Comparison of ENCODE assay signal across 9 cellular contexts in the genomic region with DNA sequence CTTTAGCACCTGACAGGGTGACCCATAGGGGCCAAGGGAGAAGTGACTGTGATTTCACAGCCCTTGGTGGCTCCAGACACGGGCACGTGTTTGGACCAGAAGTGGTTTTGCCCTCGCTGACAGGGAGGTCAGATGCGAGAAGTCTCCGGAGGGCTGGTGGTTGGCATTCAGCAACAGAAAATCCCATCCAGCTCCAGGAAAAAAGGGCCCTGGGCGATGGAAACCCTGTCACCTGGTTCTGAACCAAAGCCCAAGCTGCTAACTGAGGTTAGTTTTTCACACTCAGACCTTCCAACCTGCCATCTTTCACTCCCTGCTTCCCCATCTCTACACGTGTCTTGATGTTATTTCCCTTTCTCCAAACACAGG.
A peak's percentile ranks its signal among the peaks of the same experiment; 100 is the strongest.
DNase-seq lines count a peak whose midpoint lies in the region; ATAC-seq and TF ChIP-seq lines count a peak whose summit lies in the region.
"Had no signal": no experiment of that assay in that cellular context is flagged by ENCODE, and none has a peak within 500 bp of the region (broad histone marks: within the 10 kb centered on the region; RNA-seq: fewer than 3 reads in every experiment).

No MANE protein-coding gene starts in this region.

- H3K27me3 ChIP-seq in upper lobe of left lung, result no peaks in the 10 kb centered on the region

- no peak for TF ChIP-seq POLR2A in upper lobe of left lung (IDR thresholded peaks at IDR 0.05)

- H3K9me3 ChIP-seq in T-helper 17 cell (ENCODE audit: control insufficient read depth, low read length, poor library complexity, severe bottlenecking) (no peaks in the 10 kb centered on the region), upper lobe of left lung (no peaks in the 10 kb centered on the region)

- H3K27ac Mint-ChIP-seq in activated CD4-positive, alpha-beta T cell treated with anti-CD3 and anti-CD28 coated beads for 36 hours, result no peak overlapping the region
- no peak overlapping the region for H3K27ac Mint-ChIP-seq in activated CD4-positive, alpha-beta T cell treated with anti-CD3 and anti-CD28 coated beads, Interleukin-2, amount 10 ng/mL, durations not matched to agents 24 days and 14 days
- no peak overlapping the region for H3K27ac Mint-ChIP-seq in T-helper 17 cell
- H3K27ac Mint-ChIP-seq: CD4-positive, alpha-beta memory T cell had no signal

- TF ChIP-seq CTCF in upper lobe of left lung (IDR thresholded peaks at IDR 0.05), result no peak

- peak; percentile 16 for ATAC-seq in activated CD4-positive, alpha-beta T cell treated with anti-CD3 and anti-CD28 coated beads for 36 hours
- ATAC-seq in T-helper 17 cell, result peak; percentile 6
- peak; percentile 5 for ATAC-seq in left lobe of liver
- ATAC-seq in upper lobe of left lung (ENCODE audit: low FRiP score in 2 of 2), result no peak
- ATAC-seq in activated T-cell treated with anti-CD3 and anti-CD28 coated beads, Interleukin-2, amount 50 U/mL, for 4 hours, result no peak

- CTCF ChIA-PET in activated CD4-positive, alpha-beta T cell treated with anti-CD3 and anti-CD28 coated beads for 36 hours (lab: Charles Lee), result interaction anchor here (0.8 kb wide), 1 partner anchor 74 kb away, joined by 6 read pairs; no protein-coding TSS in a partner anchor

- TF ChIP-seq EP300 in upper lobe of left lung (IDR thresholded peaks at IDR 0.05), result no peak

- peaks cover 16% of the 10 kb centered on the region for H3K27me3 Mint-ChIP-seq in activated CD4-positive, alpha-beta T cell treated with anti-CD3 and anti-CD28 coated beads for 36 hours
- peaks cover 6% of the 10 kb centered on the region for H3K27me3 Mint-ChIP-seq in activated CD4-positive, alpha-beta T cell treated with anti-CD3 and anti-CD28 coated beads, Interleukin-2, amount 10 ng/mL, durations not matched to agents 24 days and 14 days
- H3K27me3 Mint-ChIP-seq in T-helper 17 cell, result peaks cover 7% of the 10 kb centered on the region
- peaks cover 2% of the 10 kb centered on the region for H3K27me3 Mint-ChIP-seq in activated T-cell treated with anti-CD3 and anti-CD28 coated beads, Interleukin-2, amount 50 U/mL, for 4 hours (ENCODE audit: low read depth)

- H3K36me3 Mint-ChIP-seq in activated CD4-positive, alpha-beta T cell treated with anti-CD3 and anti-CD28 coated beads for 36 hours (ENCODE audit: low read depth), result no peaks in the 10 kb centered on the region
- H3K36me3 Mint-ChIP-seq in activated CD4-positive, alpha-beta T cell treated with anti-CD3 and anti-CD28 coated beads, Interleukin-2, amount 10 ng/mL, durations not matched to agents 24 days and 14 days (ENCODE audit: low read depth), result no peaks in the 10 kb centered on the region
- no peaks in the 10 kb centered on the region for H3K36me3 Mint-ChIP-seq in T-helper 17 cell (ENCODE audit: low read depth)
- no peaks in the 10 kb centered on the region for H3K36me3 Mint-ChIP-seq in activated T-cell treated with anti-CD3 and anti-CD28 coated beads, Interleukin-2, amount 50 U/mL, for 4 hours (ENCODE audit: insufficient read depth)
- H3K36me3 Mint-ChIP-seq: CD4-positive, alpha-beta memory T cell had no signal

- H3K9me3 Mint-ChIP-seq in activated CD4-positive, alpha-beta T cell treated with anti-CD3 and anti-CD28 coated beads for 36 hours (ENCODE audit: low read depth), result no peaks in the 10 kb centered on the region
- no peaks in the 10 kb centered on the region for H3K9me3 Mint-ChIP-seq in activated CD4-positive, alpha-beta T cell treated with anti-CD3 and anti-CD28 coated beads, Interleukin-2, amount 10 ng/mL, durations not matched to agents 24 days and 14 days
- no peaks in the 10 kb centered on the region for H3K9me3 Mint-ChIP-seq in activated T-cell treated with anti-CD3 and anti-CD28 coated beads, Interleukin-2, amount 50 U/mL, for 4 hours
- H3K9me3 Mint-ChIP-seq: CD4-positive, alpha-beta memory T cell had no signal

- intact Hi-C loops in activated CD4-positive, alpha-beta T cell treated with anti-CD3 and anti-CD28 coated beads for 36 hours (cut with DNase I, micrococcal nuclease), result no loop called here
- intact Hi-C loops in activated CD4-positive, alpha-beta T cell treated with anti-CD3 and anti-CD28 coated beads, Interleukin-2, amount 10 ng/mL, durations not matched to agents 24 days and 14 days (cut with micrococcal nuclease), result no loop called here

- peak overlapping the region in 3 of 4 donors; percentile 34 to 55 (median 43) for H3K4me3 ChIP-seq in upper lobe of left lung

- peak; percentile 5 for DNase-seq in activated CD4-positive, alpha-beta T cell treated with anti-CD3 and anti-CD28 coated beads for 36 hours
- no peak for DNase-seq in activated CD4-positive, alpha-beta T cell treated with anti-CD3 and anti-CD28 coated beads, Interleukin-2, amount 10 ng/mL, durations not matched to agents 24 days and 14 days
- DNase-seq in T-helper 17 cell, result no peak
- no peak for DNase-seq in left lobe of liver (ENCODE audit: low spot score)
- peak in 1 of 2 donors; percentile 63 for DNase-seq in upper lobe of left lung
- no peak for DNase-seq in activated T-cell treated with anti-CD3 and anti-CD28 coated beads, Interleukin-2, amount 50 U/mL, for 4 hours
- DNase-seq in DMS79 (lab: John Stamatoyannopoulos, UW), result no peak
- DNase-seq in NCI-H82 treated with DMSO at 0.1 percent for 48 hours (lab: John Stamatoyannopoulos, UW; ENCODE audit: unreplicated experiment), result no peak
- DNase-seq: CD4-positive, alpha-beta memory T cell had no signal

- 48 to 49% methylated on average over 7 of the region's 7 CpGs for WGBS in upper lobe of left lung, 2 donors

- no peaks in the 10 kb centered on the region for H3K36me3 ChIP-seq in upper lobe of left lung

- peak overlapping the region; percentile 74 to 88 (median 85) for H3K27ac ChIP-seq in upper lobe of left lung

- H3K4me1 Mint-ChIP-seq in activated CD4-positive, alpha-beta T cell treated with anti-CD3 and anti-CD28 coated beads for 36 hours, result no peaks in the 10 kb centered on the region
- H3K4me1 Mint-ChIP-seq in activated CD4-positive, alpha-beta T cell treated with anti-CD3 and anti-CD28 coated beads, Interleukin-2, amount 10 ng/mL, durations not matched to agents 24 days and 14 days, result no peaks in the 10 kb centered on the region
- H3K4me1 Mint-ChIP-seq in T-helper 17 cell, result peaks cover 4% of the 10 kb centered on the region
- peaks cover 2% of the 10 kb centered on the region for H3K4me1 Mint-ChIP-seq in activated T-cell treated with anti-CD3 and anti-CD28 coated beads, Interleukin-2, amount 50 U/mL, for 4 hours (ENCODE audit: low read depth)
- H3K4me1 Mint-ChIP-seq: CD4-positive, alpha-beta memory T cell had no signal

- peaks cover 17 to 25% (median 21%) of the 10 kb centered on the region in 4 donors for H3K4me1 ChIP-seq in upper lobe of left lung

- H3K4me3 Mint-ChIP-seq in activated CD4-positive, alpha-beta T cell treated with anti-CD3 and anti-CD28 coated beads for 36 hours, result no peak overlapping the region
- no peak overlapping the region for H3K4me3 Mint-ChIP-seq in activated CD4-positive, alpha-beta T cell treated with anti-CD3 and anti-CD28 coated beads, Interleukin-2, amount 10 ng/mL, durations not matched to agents 24 days and 14 days
- H3K4me3 Mint-ChIP-seq in T-helper 17 cell, result no peak overlapping the region
- no peak overlapping the region for H3K4me3 Mint-ChIP-seq in activated T-cell treated with anti-CD3 and anti-CD28 coated beads, Interleukin-2, amount 50 U/mL, for 4 hours
- H3K4me3 Mint-ChIP-seq: CD4-positive, alpha-beta memory T cell had no signal

- POLR2A ChIA-PET in activated CD4-positive, alpha-beta T cell treated with anti-CD3 and anti-CD28 coated beads for 36 hours (lab: Charles Lee), result no interaction called here

Comparison
In these comparisons a context has a peak if more than half of its experiments do, and no peak if none do; other contexts are left out.
1. ATAC-seq: peak in activated CD4-positive, alpha-beta T cell treated with anti-CD3 and anti-CD28 coated beads for 36 hours (single experiment), T-helper 17 cell (single experiment) and left lobe of liver (single experiment); none in upper lobe of left lung (0 of 2) and activated T-cell treated with anti-CD3 and anti-CD28 coated beads, Interleukin-2, amount 50 U/mL, for 4 hours (0 of 2).